ENCODE assay signal across 18 cellular contexts in genomic region chr2:32594573-32594972, GRCh38.
"Had no signal": no experiment of that assay in that cellular context is flagged by ENCODE, and none has a peak within 500 bp of the region (broad histone marks: within the 10 kb centered on the region; RNA-seq: fewer than 3 reads in every experiment).

No MANE protein-coding gene starts in this region.

- H3K27me3 Mint-ChIP-seq: activated B cell treated with CpG ODN at 0.5 μM for 24 hours; activated CD4-positive, alpha-beta T cell treated with anti-CD3 and anti-CD28 coated beads, Interleukin-2, amount 10 ng/mL, durations not matched to agents 24 days and 14 days had no signal

- H3K4me3 ChIP-seq: dorsolateral prefrontal cortex, prostate gland, sigmoid colon, stomach, testis, upper lobe of right lung had no signal

- H3K36me3 Mint-ChIP-seq: natural killer cell had no signal

- FAIRE-seq: astrocyte, bronchial epithelial cell had no signal

- H3K4me1 Mint-ChIP-seq: activated B cell treated with CpG ODN at 0.5 μM for 24 hours had no signal

- H3K27me3 ChIP-seq: dorsolateral prefrontal cortex, sigmoid colon, stomach, testis, upper lobe of right lung had no signal

- H3K4me3 Mint-ChIP-seq: activated B cell treated with CpG ODN at 0.5 μM for 24 hours; activated CD4-positive, alpha-beta T cell treated with anti-CD3 and anti-CD28 coated beads, Interleukin-2, amount 10 ng/mL, durations not matched to agents 24 days and 14 days; endodermal cell; natural killer cell had no signal

- DNase-seq: activated B cell treated with CpG ODN at 0.5 μM for 24 hours; activated CD4-positive, alpha-beta T cell treated with anti-CD3 and anti-CD28 coated beads, Interleukin-2, amount 10 ng/mL, durations not matched to agents 24 days and 14 days; activated CD8-positive, alpha-beta memory T cell treated with anti-CD3 and anti-CD28 coated beads for 24 hours; dorsolateral prefrontal cortex; endodermal cell; islet precursor cell; mammary epithelial cell; natural killer cell; nucleus accumbens; sigmoid colon; stimulated activated CD4-positive, alpha-beta T cell treated with anti-CD3 and anti-CD28 coated beads, Interleukin-1b, Interleukin-23, amount 100 ng/mL, for 48 hours; stomach; testis; upper lobe of right lung had no signal

- H3K9me3 ChIP-seq: prostate gland, sigmoid colon, stomach, testis, upper lobe of right lung had no signal

- H3K36me3 ChIP-seq: prostate gland had no signal

- ATAC-seq: left lobe of liver, natural killer cell, upper lobe of right lung had no signal

- H3K9me3 Mint-ChIP-seq: activated B cell treated with CpG ODN at 0.5 μM for 24 hours, endodermal cell, natural killer cell had no signal

- H3K27ac Mint-ChIP-seq: activated B cell treated with CpG ODN at 0.5 μM for 24 hours; activated CD4-positive, alpha-beta T cell treated with anti-CD3 and anti-CD28 coated beads, Interleukin-2, amount 10 ng/mL, durations not matched to agents 24 days and 14 days; endodermal cell had no signal

- H3K27ac ChIP-seq: dorsolateral prefrontal cortex, prostate gland, sigmoid colon, stomach, testis, upper lobe of right lung had no signal

- H3K4me1 ChIP-seq: prostate gland, sigmoid colon, stomach, testis, upper lobe of right lung had no signal
